9 cellular contexts compared by ENCODE assay signal in the genomic region with DNA sequence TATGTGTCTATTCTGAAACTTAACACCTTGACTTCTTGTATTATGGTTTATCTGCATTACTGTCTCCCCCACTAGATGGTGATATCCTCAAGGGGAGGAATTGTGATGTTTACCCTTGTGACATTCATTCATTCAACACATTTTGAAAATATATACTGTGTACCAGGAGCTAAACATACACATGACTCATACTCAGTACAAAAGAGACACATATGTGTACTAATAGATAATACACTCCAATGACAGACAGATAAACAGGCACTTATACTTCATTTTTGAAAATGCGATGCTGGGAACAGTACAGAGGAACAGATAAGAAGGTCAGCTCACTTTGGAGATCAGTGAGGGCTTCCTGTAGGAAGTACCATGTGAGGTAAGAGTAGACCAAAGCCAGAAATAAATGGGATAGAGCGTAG. TPM values are rescaled to one million over a fixed set of nuclear protein-coding genes. Genes with fewer than 3 reads are reported as not detected.
DNase-seq lines count a peak whose midpoint lies in the region; ATAC-seq, FAIRE-seq and TF ChIP-seq lines count a peak whose summit lies in the region.
"Had no signal": no experiment of that assay in that cellular context is flagged by ENCODE, and none has a peak within 500 bp of the region (broad histone marks: within the 10 kb centered on the region; RNA-seq: fewer than 3 reads in every experiment).

No MANE protein-coding gene starts in this region.

- H3K4me3 ChIP-seq in GM12878 = no peak overlapping the region
- no peak overlapping the region for H3K4me3 ChIP-seq in osteoblast (ENCODE audit: insufficient read depth, low read length)
- no peak overlapping the region for H3K4me3 ChIP-seq in sigmoid colon

- DNase-seq in NCI-H1436 (lab: John Stamatoyannopoulos, UW) (peak; percentile 2), NCI-H1436 treated with DMSO at 0.1 percent for 48 hours (lab: John Stamatoyannopoulos, UW) (no peak), Kasumi-1 (lab: John Stamatoyannopoulos, UW) (peak; percentile 51 to 70), GM12878 (ENCODE audit: low read depth, low spot score) (no peak), osteoblast (ENCODE audit: insufficient read length, low spot score, missing footprints) (no peak), NCI-H2107 (lab: John Stamatoyannopoulos, UW) (no peak), sigmoid colon (no peak)
- no peak for DNase-seq in activated T-cell treated with anti-CD3 and anti-CD28 coated beads, Interleukin-2, amount 50 U/mL, for 48 hours
- DNase-seq: nucleus accumbens had no signal

- no peaks in the 10 kb centered on the region for H4K20me1 ChIP-seq in GM12878 (ENCODE audit: control insufficient read depth, insufficient read depth)
- H4K20me1 ChIP-seq in osteoblast (ENCODE audit: insufficient read depth, low read length) = no peaks in the 10 kb centered on the region

- 96% methylated on average over 2 of the region's 2 CpGs for WGBS in GM12878 (ENCODE audit: insufficient coverage, insufficient replicate concordance, low lambda C conversion rate, missing lambda C conversion rate)
- WGBS in sigmoid colon, 2 donors = 90 to 91% methylated on average over 2 of the region's 2 CpGs

- CTCF ChIA-PET in GM12878 (lab: Yijun Ruan, JAX) = interaction anchor here (0.7 to 6.4 kb wide), 27 partner anchors 9 to 522 kb away, joined by 3 to 69 read pairs (median 4); a partner anchor contains a TSS

- H3K27me3 ChIP-seq in GM12878 (replicated peaks in 1 of 2; ENCODE audit: control insufficient read depth in 2 of 2, insufficient read depth in 2 of 2, low read length in 1 of 2) (peaks cover 0 to 2% of the 10 kb centered on the region in 2 experiments; a peak in 1 of 4 replicates), osteoblast (ENCODE audit: insufficient read depth, low read length) (peaks cover 3% of the 10 kb centered on the region), sigmoid colon (no peaks in the 10 kb centered on the region)

- POLR2A ChIA-PET in GM12878 (lab: Charles Lee) = interaction anchor here (1.0 to 3.4 kb wide), 3 partner anchors 9 to 60 kb away, joined by 4 to 12 read pairs (median 5); a partner anchor contains a TSS

- no peak overlapping the region for H3K4me2 ChIP-seq in GM12878 (ENCODE audit: control insufficient read depth, insufficient read depth)
- no peak overlapping the region for H3K4me2 ChIP-seq in osteoblast (ENCODE audit: insufficient read depth, low read length)

- TF ChIP-seq POLR2A in GM12878 (IDR thresholded peaks at IDR 0.05; ENCODE audit: low read depth, low read length) = no peak
- TF ChIP-seq POLR2A in sigmoid colon (IDR thresholded peaks at IDR 0.05) = no peak

- no peaks in the 10 kb centered on the region for H3K4me1 ChIP-seq in GM12878 (ENCODE audit: control insufficient read depth, insufficient read depth, low read length)
- no peaks in the 10 kb centered on the region for H3K4me1 ChIP-seq in osteoblast (ENCODE audit: insufficient read depth, low read length)
- H3K4me1 ChIP-seq in sigmoid colon = peaks cover 0 to 4% (median 0%) of the 10 kb centered on the region in 4 donors

- H3K9ac ChIP-seq in GM12878 (ENCODE audit: control insufficient read depth, insufficient read depth, low read length) = no peak overlapping the region

- H3K79me2 ChIP-seq in GM12878 (ENCODE audit: control insufficient read depth, insufficient read depth, low read length) = no peaks in the 10 kb centered on the region
- H3K79me2 ChIP-seq in osteoblast (ENCODE audit: insufficient read depth, low read length) = no peaks in the 10 kb centered on the region

- H2AFZ ChIP-seq in GM12878 (ENCODE audit: control insufficient read depth, low read depth, low read length) = no peak overlapping the region
- no peak overlapping the region for H2AFZ ChIP-seq in osteoblast (ENCODE audit: low read length)

- no peak for FAIRE-seq in GM12878 (lab: Jason Lieb, UNC)

- intact Hi-C loops in GM12878 (cut with micrococcal nuclease; ENCODE audit: unreplicated experiment) (loop anchor here (5.0 kb wide), 1 partner anchor 496 kb away; no protein-coding TSS in a partner anchor), sigmoid colon (cut with DNase I) (no loop called here)

- no peak overlapping the region for H3K27ac ChIP-seq in GM12878 (ENCODE audit: control insufficient read depth, insufficient read depth)
- H3K27ac ChIP-seq in osteoblast (ENCODE audit: low read depth, low read length) = no peak overlapping the region
- H3K27ac ChIP-seq in sigmoid colon = no peak overlapping the region

- H3K36me3 ChIP-seq in GM12878 (ENCODE audit: control insufficient read depth in 2 of 2, insufficient read depth in 2 of 2, low read length in 1 of 2) (no peaks in the 10 kb centered on the region), osteoblast (ENCODE audit: insufficient read depth, low read length) (no peaks in the 10 kb centered on the region), sigmoid colon (no peaks in the 10 kb centered on the region)

- TF ChIP-seq EP300 in GM12878 (IDR thresholded peaks at IDR 0.05; ENCODE audit: borderline replicate concordance in 1 of 2, control insufficient read depth in 1 of 2, low read depth in 2 of 2, low read length in 2 of 2) (no peak), sigmoid colon (IDR thresholded peaks at IDR 0.05) (no peak)

- RAD21 ChIA-PET in GM12878 (lab: Charles Lee; ENCODE audit: unreplicated experiment) = interaction anchor here (0.9 to 4.6 kb wide), 15 partner anchors 9 to 495 kb away, joined by 3 to 59 read pairs (median 6); a partner anchor contains a TSS

- in situ Hi-C loops in GM12878 (cut with MboI) = no loop called here

- SMC1A ChIA-PET in GM12878 (lab: Charles Lee; ENCODE audit: uncharacterized antibody, unreplicated experiment) = interaction anchor here (0.7 to 17.4 kb wide), 12 partner anchors 9 to 495 kb away, joined by 3 to 250 read pairs (median 5); no protein-coding TSS in a partner anchor

- peak; percentile 77 for TF ChIP-seq RAD21 in GM12878 (IDR thresholded peaks at IDR 0.05; ENCODE audit: insufficient read depth, low read depth, low read length)

- peak; percentile 24 to 52 (median 40); a peak in 5 of 6 replicates for TF ChIP-seq CTCF in GM12878 (IDR thresholded peaks at IDR 0.05 in 2 of 3, conservative IDR thresholded peaks at IDR 0.05 in 1 of 3; ENCODE audit: control insufficient read depth in 2 of 3, extremely low read depth in 1 of 3, insufficient read depth in 1 of 3, low read depth in 3 of 3, low read length in 3 of 3)
- TF ChIP-seq CTCF in osteoblast (IDR thresholded peaks at IDR 0.05; ENCODE audit: extremely low read depth, low read depth, low read length) = peak; percentile 71
- TF ChIP-seq CTCF in sigmoid colon (IDR thresholded peaks at IDR 0.05) = peak in 1 of 4 experiments; percentile 10

- no TSS peak for BruUV-seq in GM12878 (replicated peaks; lab: Mats Ljungman, UMichigan)

- H3K9me3 ChIP-seq in GM12878 (replicated peaks; ENCODE audit: control insufficient read depth, insufficient read depth, low read length) (no peaks in the 10 kb centered on the region), osteoblast (ENCODE audit: low read depth, low read length) (no peaks in the 10 kb centered on the region), sigmoid colon (no peaks in the 10 kb centered on the region)

- ATAC-seq in GM12878 = peak; percentile 78

TF ChIP-seq in GM12878, 131 proteins besides CTCF, POLR2A, EP300 and RAD21:
- no peak for TF ChIP-seq EZH2 (IDR thresholded peaks at IDR 0.05; ENCODE audit: borderline replicate concordance, control insufficient read depth, low read depth, low read length)
- no peak for TF ChIP-seq KDM1A (IDR thresholded peaks at IDR 0.05; ENCODE audit: borderline replicate concordance)
- no peak for TF ChIP-seq RFX5 (IDR thresholded peaks at IDR 0.05; ENCODE audit: low read depth, low read length)
- peak; percentile 59; the same call in 1 of the 2 replicates for TF ChIP-seq SMC3 (IDR thresholded peaks at IDR 0.05; ENCODE audit: borderline replicate concordance, low read length)
- TF ChIP-seq HDAC6 (IDR thresholded peaks at IDR 0.05; ENCODE audit: unreplicated experiment) = no peak
- no peak for TF ChIP-seq MYC (IDR thresholded peaks at IDR 0.05; ENCODE audit: insufficient read depth, insufficient read length, insufficient replicate concordance, low read length, severe bottlenecking)
- TF ChIP-seq ZNF24 (IDR thresholded peaks at IDR 0.05) = peak; percentile 97

RNA-seq across cellular contexts. Expression of a gene that starts 8.9 kb away (rescaled TPM):
- 140 and 143 TPM in 2 replicates for total RNA-seq in GM12878 (2013; cell fraction: nucleolus; rRNA removed)
- total RNA-seq in GM12878 (2014; rRNA removed) (27.7 and 30.9 TPM in 2 replicates), GM12878 (2014; rRNA removed; fragmentation: Illumina TruSeq; extraction: Trizol) (33.9 and 38.1 TPM in 2 replicates), GM12878 (2021) (44.2 and 51.1 TPM in 2 replicates), osteoblast (42.4 and 44.2 TPM in 2 replicates), sigmoid colon (10 to 100 TPM; 22.7 to 31.6 (median 25.6) TPM)
- 15.7 TPM for polyA plus RNA-seq in GM12878 (2011; ENCODE audit: low read depth)
- polyA plus RNA-seq in GM12878 (2011; rRNA removed) (43.5 and 52.0 TPM in 2 replicates), GM12878 (2014; fragmentation: Illumina TruSeq; extraction: Trizol) (30.7 and 36.4 TPM in 2 replicates), GM12878 (2014; fragmentation: Nextera tagmentation; extraction: Ambion mirVana) (10 to 100 TPM; 11.9 to 15.6 TPM), GM12878 (2014; rRNA removed) (16.8 and 19.1 TPM in 2 replicates), GM12878 (2016; fragmentation: Nextera tagmentation; extraction: Ambion mirVana) (10 to 100 TPM; 20.7 to 21.2 TPM), sigmoid colon (10 to 100 TPM in 1 of 3 donors, 1 to 10 TPM in 2; 3.0 to 10.2 (median 4.2) TPM)
- polyA plus RNA-seq in GM12878 (2011; cell fraction: cytosol; rRNA removed) = 19.2 and 24.5 TPM in 2 replicates
- polyA plus RNA-seq in GM12878 (2011; cell fraction: nucleus; rRNA removed) = 33.8 and 41.1 TPM in 2 replicates
- polyA plus RNA-seq in GM12878 (2012) = 20.2 and 24.9 TPM in 2 replicates
- polyA minus RNA-seq in GM12878 (2011; rRNA and poly(A)+ RNA removed) = 134 and 203 TPM in 2 replicates
- polyA minus RNA-seq in GM12878 (2011; cell fraction: cytosol; rRNA and poly(A)+ RNA removed) = 18.8 and 31.0 TPM in 2 replicates
- 29.0 and 41.9 TPM in 2 replicates for polyA minus RNA-seq in GM12878 (2011; cell fraction: nucleus; rRNA and poly(A)+ RNA removed)

Comparison
In these comparisons a context has a peak if more than half of its experiments do, and no peak if none do; other contexts are left out.
1. DNase-seq: peak in NCI-H1436 (single experiment) and Kasumi-1 (2 of 2); none in NCI-H1436 treated with DMSO at 0.1 percent for 48 hours (single experiment), GM12878 (single experiment), osteoblast (single experiment), activated T-cell treated with anti-CD3 and anti-CD28 coated beads, Interleukin-2, amount 50 U/mL, for 48 hours (0 of 2), NCI-H2107 (single experiment) and sigmoid colon (single experiment).